In genomic region chr4:98997176-98997575, GRCh38 we compare ENCODE assay signal across 10 cellular contexts. TPM values are rescaled to one million over a fixed set of nuclear protein-coding genes. Genes with fewer than 3 reads are reported as not detected.
DNase-seq lines count a peak whose midpoint lies in the region; ATAC-seq, FAIRE-seq and TF ChIP-seq lines count a peak whose summit lies in the region.
"Had no signal": no experiment of that assay in that cellular context is flagged by ENCODE, and none has a peak within 500 bp of the region (broad histone marks: within the 10 kb centered on the region; RNA-seq: fewer than 3 reads in every experiment).

No MANE protein-coding gene starts in this region.

- POLR2A ChIA-PET in HCT116 (lab: Charles Lee): no interaction called here
- POLR2A ChIA-PET in activated CD4-positive, alpha-beta memory T cell treated with anti-CD3 and anti-CD28 coated beads, Interleukin-2, amount 10 ng/mL, durations not matched to agents 7 days and 5 days (lab: Charles Lee): interaction anchor here (1.2 to 5.7 kb wide), 5 partner anchors 59 to 339 kb away, joined by 3 to 91 read pairs (median 31); partner anchors contain the start of genes ADH5, EIF4E and TSPAN5

- peak overlapping the region in 1 of 11 experiments; percentile 97; a peak in 2 of 22 replicates for H3K27ac ChIP-seq in BLaER1 treated with 17β-estradiol and CSF1 and Interleukin-3, amounts not matched to agents 10 nM and 100 nM
- H3K27ac ChIP-seq in HCT116 (ENCODE audit: low read depth, low read length) (no peak overlapping the region), iPS-18a (ENCODE audit: low read length) (no peak overlapping the region)

- TF ChIP-seq POLR2A in HCT116 (IDR thresholded peaks at IDR 0.05; ENCODE audit: borderline replicate concordance, extremely low read depth, insufficient read depth, insufficient read length): no peak

- no peaks in the 10 kb centered on the region for H3K9me3 Mint-ChIP-seq in activated CD4-positive, alpha-beta memory T cell treated with anti-CD3 and anti-CD28 coated beads, Interleukin-2, amount 10 ng/mL, durations not matched to agents 7 days and 5 days

- H3K9me2 ChIP-seq in HCT116 (ENCODE audit: insufficient read depth): no peaks in the 10 kb centered on the region

- peaks cover 63% of the 10 kb centered on the region for H3K79me2 ChIP-seq in HCT116 (ENCODE audit: insufficient read depth, low read length)

- ATAC-seq in HCT116: no peak
- ATAC-seq: esophagus mucosa had no signal

- H3K4me1 ChIP-seq in BLaER1 treated with 17β-estradiol and CSF1 and Interleukin-3, amounts not matched to agents 10 nM and 100 nM: peaks cover 8 to 25% (median 21%) of the 10 kb centered on the region in 10 experiments
- H3K4me1 ChIP-seq in HCT116 (ENCODE audit: control insufficient read depth in 1 of 2, insufficient read depth in 2 of 2, low read length in 2 of 2) (peaks cover 12 to 26% of the 10 kb centered on the region in 2 experiments), iPS-18a (ENCODE audit: control insufficient read depth, low read depth, low read length) (peaks cover 16% of the 10 kb centered on the region)

- intact Hi-C loops in HCT116 (cut with micrococcal nuclease): loop anchor here (5.0 kb wide), 1 partner anchor 60 kb away; no protein-coding TSS in a partner anchor

- peaks cover 31% of the 10 kb centered on the region for H3K4me1 Mint-ChIP-seq in activated CD4-positive, alpha-beta memory T cell treated with anti-CD3 and anti-CD28 coated beads, Interleukin-2, amount 10 ng/mL, durations not matched to agents 7 days and 5 days

- RAD21 ChIA-PET in HCT116 (lab: Charles Lee; ENCODE audit: low non-redundant PET in 1 of 2, low total read pairs in 2 of 2, uncharacterized antibody in 2 of 2, unreplicated experiment in 2 of 2): no interaction called here

- DNase-seq in HCT116 (ENCODE audit: low read depth, low spot score): no peak
- DNase-seq in activated CD4-positive, alpha-beta memory T cell treated with anti-CD3 and anti-CD28 coated beads, Interleukin-2, amount 10 ng/mL, durations not matched to agents 7 days and 5 days: no peak
- no peak for DNase-seq in islet precursor cell
- no peak for DNase-seq in frontal cortex (ENCODE audit: low spot score in 2 of 2)
- no peak for DNase-seq in OCI-M2 (lab: John Stamatoyannopoulos, UW; ENCODE audit: unreplicated experiment)
- no peak for DNase-seq in cerebellum (ENCODE audit: low spot score)
- DNase-seq: stomach had no signal

- no peak for TF ChIP-seq RAD21 in HCT116 (IDR thresholded peaks at IDR 0.05; ENCODE audit: low read depth)

- peak overlapping the region; percentile 24 to 91 (median 75); a peak in 21 of 22 replicates for H3K4me2 ChIP-seq in BLaER1 treated with 17β-estradiol and CSF1 and Interleukin-3, amounts not matched to agents 10 nM and 100 nM
- peak overlapping the region; percentile 88 for H3K4me2 ChIP-seq in HCT116 (ENCODE audit: low read length)

- H4K20me1 ChIP-seq in BLaER1 treated with 17β-estradiol and CSF1 and Interleukin-3, amounts not matched to agents 10 nM and 100 nM: peaks cover 9 to 59% (median 34%) of the 10 kb centered on the region in 11 experiments; a peak in 18 of 22 replicates
- H4K20me1 ChIP-seq in HCT116 (ENCODE audit: insufficient read depth): peaks cover 25% of the 10 kb centered on the region; the same call in 1 of the 2 replicates

- peaks cover 0 to 26% (median 10%) of the 10 kb centered on the region in 11 experiments; a peak in 13 of 22 replicates for H3K9me3 ChIP-seq in BLaER1 treated with 17β-estradiol and CSF1 and Interleukin-3, amounts not matched to agents 10 nM and 100 nM (replicated peaks in 1 of 11)
- H3K9me3 ChIP-seq in HCT116 (ENCODE audit: control insufficient read depth in 1 of 2, insufficient read depth in 1 of 2, low read depth in 1 of 2, low read length in 2 of 2) (no peaks in the 10 kb centered on the region), iPS-18a (ENCODE audit: control insufficient read depth, low read depth, low read length) (no peaks in the 10 kb centered on the region)
- H3K9me3 ChIP-seq: stomach had no signal

- H3K9ac ChIP-seq in BLaER1 treated with 17β-estradiol and CSF1 and Interleukin-3, amounts not matched to agents 10 nM and 100 nM: peak overlapping the region in 5 of 11 experiments; percentile 93 to 99 (median 96); a peak in 6 of 22 replicates
- H3K9ac ChIP-seq in HCT116 (ENCODE audit: low read length) (no peak overlapping the region), iPS-18a (ENCODE audit: low read length) (peak overlapping the region; percentile 96)

- H3K27me3 Mint-ChIP-seq in activated CD4-positive, alpha-beta memory T cell treated with anti-CD3 and anti-CD28 coated beads, Interleukin-2, amount 10 ng/mL, durations not matched to agents 7 days and 5 days: no peaks in the 10 kb centered on the region

- H3K36me3 Mint-ChIP-seq in activated CD4-positive, alpha-beta memory T cell treated with anti-CD3 and anti-CD28 coated beads, Interleukin-2, amount 10 ng/mL, durations not matched to agents 7 days and 5 days (ENCODE audit: low read depth): peaks cover 9% of the 10 kb centered on the region

- H3K27ac Mint-ChIP-seq in activated CD4-positive, alpha-beta memory T cell treated with anti-CD3 and anti-CD28 coated beads, Interleukin-2, amount 10 ng/mL, durations not matched to agents 7 days and 5 days: no peak overlapping the region

- BruUV-seq in HCT116 (replicated peaks; lab: Mats Ljungman, UMichigan): no TSS peak

- H3K4me3 Mint-ChIP-seq in activated CD4-positive, alpha-beta memory T cell treated with anti-CD3 and anti-CD28 coated beads, Interleukin-2, amount 10 ng/mL, durations not matched to agents 7 days and 5 days: peak overlapping the region; percentile 25

- H3K27me3 ChIP-seq in BLaER1 treated with 17β-estradiol and CSF1 and Interleukin-3, amounts not matched to agents 10 nM and 100 nM: no peaks in the 10 kb centered on the region
- H3K27me3 ChIP-seq in HCT116 (ENCODE audit: insufficient read depth, low read length) (no peaks in the 10 kb centered on the region), iPS-18a (ENCODE audit: control insufficient read depth, insufficient read depth, low read length) (no peaks in the 10 kb centered on the region)
- H3K27me3 ChIP-seq: stomach had no signal

- H3K4me3 ChIP-seq in BLaER1 treated with 17β-estradiol and CSF1 and Interleukin-3, amounts not matched to agents 10 nM and 100 nM: peak overlapping the region; percentile 90 to 100 (median 99); a peak in 12 of 20 replicates
- H3K4me3 ChIP-seq in HCT116 (replicated peaks in 1 of 2; ENCODE audit: low read depth in 1 of 2, low read length in 2 of 2): peak overlapping the region; percentile 72 to 73; a peak in 2 of 4 replicates
- peak overlapping the region; percentile 96 for H3K4me3 ChIP-seq in iPS-18a (ENCODE audit: low read length)

- peaks cover 0 to 29% (median 23%) of the 10 kb centered on the region in 11 experiments; a peak in 14 of 22 replicates for H3K36me3 ChIP-seq in BLaER1 treated with 17β-estradiol and CSF1 and Interleukin-3, amounts not matched to agents 10 nM and 100 nM
- H3K36me3 ChIP-seq in HCT116 (ENCODE audit: control insufficient read depth in 1 of 2, insufficient read depth in 2 of 2, low read length in 2 of 2): no peaks in the 10 kb centered on the region
- H3K36me3 ChIP-seq in iPS-18a (ENCODE audit: control insufficient read depth, low read depth, low read length): no peaks in the 10 kb centered on the region
- H3K36me3 ChIP-seq: stomach had no signal

- CTCF ChIA-PET in HCT116 (lab: Charles Lee): no interaction called here
- CTCF ChIA-PET in activated CD4-positive, alpha-beta memory T cell treated with anti-CD3 and anti-CD28 coated beads, Interleukin-2, amount 10 ng/mL, durations not matched to agents 7 days and 5 days (lab: Charles Lee): interaction anchor here (1.1 to 6.1 kb wide), 3 partner anchors 38 to 91 kb away, joined by 3 to 181 read pairs (median 3); partner anchors contain the start of gene ADH5

- H2AFZ ChIP-seq in HCT116 (ENCODE audit: low read depth, low read length, poor library complexity, severe bottlenecking): no peak overlapping the region

- no peak for FAIRE-seq in frontal cortex (lab: Jason Lieb, UNC)

- TF ChIP-seq CTCF in HCT116 (IDR thresholded peaks at IDR 0.05 in 2 of 3, conservative IDR thresholded peaks at IDR 0.05 in 1 of 3; ENCODE audit: borderline replicate concordance in 1 of 3, insufficient read depth in 1 of 3, low read depth in 2 of 3, low read length in 2 of 3): no peak

TF ChIP-seq in HCT116, 20 proteins besides CTCF, POLR2A, EP300 and RAD21 (continues in another document):
- no peak for TF ChIP-seq ZFX (IDR thresholded peaks at IDR 0.05)
- no peak for TF ChIP-seq EZH2 (IDR thresholded peaks at IDR 0.05)
- TF ChIP-seq SIN3A (IDR thresholded peaks at IDR 0.05; ENCODE audit: low read depth): no peak
- TF ChIP-seq CEBPB (IDR thresholded peaks at IDR 0.05; ENCODE audit: low read depth): no peak
- TF ChIP-seq SRF (IDR thresholded peaks at IDR 0.05; ENCODE audit: low read depth): no peak
- TF ChIP-seq EZH2phosphoT487 (IDR thresholded peaks at IDR 0.05; ENCODE audit: borderline replicate concordance): no peak
- TF ChIP-seq FOSL1 (IDR thresholded peaks at IDR 0.05; ENCODE audit: low read depth): no peak
- TF ChIP-seq ZBTB33 (IDR thresholded peaks at IDR 0.05; ENCODE audit: extremely low read depth, insufficient replicate concordance, low read length): no peak
- no peak for TF ChIP-seq MAX (IDR thresholded peaks at IDR 0.05)

RNA-seq across cellular contexts. Expression of gene METAP1, which starts 1.7 kb away (rescaled TPM):
- total RNA-seq in HCT116 (2021; ENCODE audit: unreplicated experiment) (112 TPM), frontal cortex (22.0 TPM), cerebellum (24.9 TPM)
- polyA plus RNA-seq in HCT116 (2012): 52.1 and 89.2 TPM in 2 replicates
- total RNA-seq in activated CD4-positive, alpha-beta memory T cell treated with anti-CD3 and anti-CD28 coated beads, Interleukin-2, amount 10 ng/mL, durations not matched to agents 7 days and 5 days: 10 to 100 TPM; 41.5 to 44.9 TPM
